2 cellular contexts compared by ENCODE assay signal in genomic region chr17:41582061-41582968, GRCh38.
A peak's percentile ranks its signal among the peaks of the same experiment; 100 is the strongest.
TF ChIP-seq lines count a peak whose summit lies in the region.

No MANE protein-coding gene starts in this region.

TF ChIP-seq in A549, 52 proteins besides CTCF, POLR2A, EP300 and RAD21:
- TF ChIP-seq REST (IDR thresholded peaks at IDR 0.05) = peak; percentile 30; the same call in 1 of the 2 replicates

TF ChIP-seq in SK-N-SH, 30 proteins besides CTCF, POLR2A, EP300 and RAD21:
- TF ChIP-seq REST (IDR thresholded peaks at IDR 0.05; ENCODE audit: low read depth, low read length) = 0 out of 2 replicates have a peak, but pooled peaks have one; percentile 15
